20 cellular contexts compared by ENCODE assay signal in the genomic region with DNA sequence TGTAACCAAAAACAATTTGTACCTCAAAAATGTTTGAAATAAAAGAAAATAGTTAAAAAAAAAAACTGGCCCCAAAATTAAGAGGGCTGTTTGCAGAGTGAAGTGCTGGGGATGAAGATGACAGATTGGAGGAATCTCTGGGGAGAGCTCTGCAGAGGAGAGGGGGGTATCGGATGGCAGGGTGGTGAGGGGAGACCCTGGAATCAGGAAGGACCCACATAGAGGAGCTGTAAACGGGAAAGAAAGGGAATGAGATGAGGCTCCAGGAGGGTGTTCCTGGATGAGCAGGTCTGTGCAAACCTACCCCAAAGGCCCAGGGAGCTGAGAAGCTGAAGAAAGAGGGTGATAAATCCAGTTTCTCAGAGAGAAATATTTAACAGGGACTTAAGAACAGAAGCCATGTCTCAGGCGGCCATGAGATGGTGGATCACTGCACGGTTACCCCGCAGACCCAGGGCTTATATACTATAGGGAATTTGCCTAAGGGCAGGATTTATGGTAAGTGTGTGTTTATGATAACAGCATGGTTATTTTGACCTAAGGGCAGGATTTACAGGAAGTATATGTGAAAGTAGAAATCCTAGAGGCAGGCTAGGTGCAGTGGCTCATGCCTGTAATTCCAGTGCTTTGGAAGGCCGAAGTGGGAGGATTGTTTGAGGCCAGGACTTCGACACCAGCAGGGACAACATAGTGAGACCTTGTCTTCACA. TPM values are rescaled to one million over a fixed set of nuclear protein-coding genes. Genes with fewer than 3 reads are reported as not detected.
DNase-seq lines count a peak whose midpoint lies in the region; ATAC-seq, FAIRE-seq and TF ChIP-seq lines count a peak whose summit lies in the region.
"Had no signal": no experiment of that assay in that cellular context is flagged by ENCODE, and none has a peak within 500 bp of the region (broad histone marks: within the 10 kb centered on the region; RNA-seq: fewer than 3 reads in every experiment).

No MANE protein-coding gene starts in this region.

- DNase-seq in GM23338 (ENCODE audit: low spot score) (peak; percentile 9), SJCRH30 (peak; percentile 35 to 76), foreskin keratinocyte (no peak), smooth muscle cell (lab: John Stamatoyannopoulos, UW; ENCODE audit: unreplicated experiment) (no peak), mucosa of descending colon (no peak), HTR-8/SVneo (ENCODE audit: insufficient read length, low spot score) (no peak), SKM-1 treated with dmso at 0.1 percent for 144 hours (lab: John Stamatoyannopoulos, UW; ENCODE audit: unreplicated experiment) (no peak)
- DNase-seq: activated CD4-positive, CD25-positive, alpha-beta regulatory T cell treated with anti-CD3 and anti-CD28 coated beads, Interleukin-2, amount 50 U/mL, for 72 hours; activated naive CD8-positive, alpha-beta T cell treated with anti-CD3 and anti-CD28 coated beads, Interleukin-2, amount 10 ng/mL, durations not matched to agents 7 days and 5 days; Caco-2; NCI-H1092; NCI-H69; stomach; T-helper 9 cell had no signal

- no peaks in the 10 kb centered on the region for H3K36me3 ChIP-seq in GM23338 (ENCODE audit: insufficient read depth)
- no peaks in the 10 kb centered on the region for H3K36me3 ChIP-seq in SJCRH30
- no peaks in the 10 kb centered on the region for H3K36me3 ChIP-seq in smooth muscle cell (ENCODE audit: low read depth)
- no peaks in the 10 kb centered on the region for H3K36me3 ChIP-seq in mucosa of descending colon (ENCODE audit: low read depth)
- H3K36me3 ChIP-seq: cardiac muscle cell, neutrophil, stomach, vagina had no signal

- peaks cover 2% of the 10 kb centered on the region; the same call in 1 of the 3 replicates for H3K9me3 Mint-ChIP-seq in GM23338
- H3K9me3 Mint-ChIP-seq: activated naive CD8-positive, alpha-beta T cell treated with anti-CD3 and anti-CD28 coated beads, Interleukin-2, amount 10 ng/mL, durations not matched to agents 7 days and 5 days had no signal

- H3K4me3 ChIP-seq in GM23338 (0 out of 2 replicates have a peak overlapping the region, but pooled peaks have one; percentile 2), SJCRH30 (no peak overlapping the region), smooth muscle cell (no peak overlapping the region), mucosa of descending colon (no peak overlapping the region)
- H3K4me3 ChIP-seq: cardiac muscle cell, hepatocyte, stomach, vagina had no signal

- H3K27me3 ChIP-seq in GM23338 (ENCODE audit: insufficient read depth) (no peaks in the 10 kb centered on the region), SJCRH30 (no peaks in the 10 kb centered on the region), foreskin keratinocyte (no peaks in the 10 kb centered on the region), smooth muscle cell (ENCODE audit: low read depth) (no peaks in the 10 kb centered on the region)
- H3K27me3 ChIP-seq: cardiac muscle cell, hepatocyte, neutrophil, stomach, vagina had no signal

- H3F3A ChIP-seq in GM23338 (replicated peaks; ENCODE audit: low read depth) (no peaks in the 10 kb centered on the region), smooth muscle cell (ENCODE audit: low read depth) (no peaks in the 10 kb centered on the region)

- H3K4me3 Mint-ChIP-seq in GM23338 = no peak overlapping the region; the same call in 2 of the 3 replicates
- H3K4me3 Mint-ChIP-seq: activated naive CD8-positive, alpha-beta T cell treated with anti-CD3 and anti-CD28 coated beads, Interleukin-2, amount 10 ng/mL, durations not matched to agents 7 days and 5 days had no signal

- H3K9ac ChIP-seq in smooth muscle cell (ENCODE audit: low read depth) = no peak overlapping the region
- H3K9ac ChIP-seq: KMS-11 had no signal

- H3K4me1 ChIP-seq in GM23338 (ENCODE audit: insufficient read depth) (peaks cover 27% of the 10 kb centered on the region), SJCRH30 (peaks cover 37% of the 10 kb centered on the region), foreskin keratinocyte (peaks cover 15% of the 10 kb centered on the region), smooth muscle cell (ENCODE audit: low read depth) (peaks cover 5% of the 10 kb centered on the region), mucosa of descending colon (ENCODE audit: low read depth) (no peaks in the 10 kb centered on the region)
- H3K4me1 ChIP-seq: vagina had no signal

- no peaks in the 10 kb centered on the region for H4K20me1 ChIP-seq in GM23338 (replicated peaks; ENCODE audit: insufficient read depth)
- no peaks in the 10 kb centered on the region for H4K20me1 ChIP-seq in smooth muscle cell (ENCODE audit: low read depth)

- intact Hi-C loops in mucosa of descending colon (cut with DNase I, micrococcal nuclease) = no loop called here

- H3K27ac ChIP-seq in GM23338 (ENCODE audit: low read depth) (peak overlapping the region; percentile 6; the same call in 1 of the 2 replicates), SJCRH30 (no peak overlapping the region), foreskin keratinocyte (peak overlapping the region; percentile 49), smooth muscle cell (ENCODE audit: low read depth) (peak overlapping the region; percentile 59)
- H3K27ac ChIP-seq: cardiac muscle cell, hepatocyte, KMS-11, neutrophil, stomach, vagina had no signal

- peak overlapping the region; percentile 60; the same call in 1 of the 2 replicates for H2AFZ ChIP-seq in GM23338
- no peak overlapping the region for H2AFZ ChIP-seq in smooth muscle cell (ENCODE audit: low read depth)
- H2AFZ ChIP-seq: hepatocyte had no signal

- H3K36me3 Mint-ChIP-seq in GM23338 (ENCODE audit: low read depth) = no peaks in the 10 kb centered on the region
- H3K36me3 Mint-ChIP-seq: activated naive CD8-positive, alpha-beta T cell treated with anti-CD3 and anti-CD28 coated beads, Interleukin-2, amount 10 ng/mL, durations not matched to agents 7 days and 5 days had no signal

- peak overlapping the region; percentile 18 for H3K4me2 ChIP-seq in GM23338
- H3K4me2 ChIP-seq in smooth muscle cell = peak overlapping the region; percentile 13
- H3K4me2 ChIP-seq: hepatocyte, KMS-11 had no signal

- 79% methylated on average over 7 of the region's 7 CpGs for WGBS in smooth muscle cell (ENCODE audit: low lambda C conversion rate)

- no peaks in the 10 kb centered on the region; the same call in 1 of the 2 replicates for H3K9me3 ChIP-seq in SJCRH30 (replicated peaks)
- H3K9me3 ChIP-seq in smooth muscle cell (replicated peaks; ENCODE audit: low read depth) = no peaks in the 10 kb centered on the region
- no peaks in the 10 kb centered on the region for H3K9me3 ChIP-seq in mucosa of descending colon
- H3K9me3 ChIP-seq: Caco-2, neutrophil, stomach, vagina had no signal

- ATAC-seq in GM23338 = peak; percentile 71
- no peak for ATAC-seq in foreskin keratinocyte
- ATAC-seq in mucosa of descending colon = no peak

- H3K27ac Mint-ChIP-seq in GM23338 = peak overlapping the region; percentile 66; the same call in 1 of the 2 replicates
- H3K27ac Mint-ChIP-seq: activated naive CD8-positive, alpha-beta T cell treated with anti-CD3 and anti-CD28 coated beads, Interleukin-2, amount 10 ng/mL, durations not matched to agents 7 days and 5 days had no signal

- peaks cover 15% of the 10 kb centered on the region; the same call in 1 of the 2 replicates for H3K9me2 ChIP-seq in GM23338 (ENCODE audit: insufficient read depth)

- no peak for FAIRE-seq in HTR-8/SVneo (lab: Jason Lieb, UNC)
- FAIRE-seq: islet of Langerhans had no signal

- H3K4me1 Mint-ChIP-seq in GM23338 = peaks cover 33% of the 10 kb centered on the region

- H3K79me2 ChIP-seq in GM23338 (replicated peaks; ENCODE audit: insufficient read depth) (no peaks in the 10 kb centered on the region), smooth muscle cell (ENCODE audit: low read depth) (no peaks in the 10 kb centered on the region)
- H3K79me2 ChIP-seq: hepatocyte had no signal

- TF ChIP-seq CTCF in GM23338 (conservative IDR thresholded peaks at IDR 0.05; ENCODE audit: low read depth in 2 of 2) (no peak), foreskin keratinocyte (conservative IDR thresholded peaks at IDR 0.05) (no peak), smooth muscle cell (IDR thresholded peaks at IDR 0.05; ENCODE audit: borderline replicate concordance, insufficient read depth, poor library complexity, severe bottlenecking) (no peak), mucosa of descending colon (IDR thresholded peaks at IDR 0.05) (no peak)

- peaks cover 6% of the 10 kb centered on the region for H3K27me3 Mint-ChIP-seq in GM23338 (ENCODE audit: insufficient read depth, low read depth, poor library complexity)

RNA-seq across cellular contexts. Expression of a gene that starts 42.8 kb away (rescaled TPM):
- 0.74 and 0.94 TPM in 2 replicates for total RNA-seq in GM23338 (2014; rRNA removed; shearing (Covaris generic))
- polyA plus RNA-seq in GM23338 (2016; fragmentation: Nextera tagmentation; extraction: Ambion mirVana) = 0.91 and 1.6 TPM in 2 replicates
- 1.5 and 2.2 TPM in 2 replicates for total RNA-seq in SJCRH30 (2014; rRNA removed; shearing (Covaris generic))
- total RNA-seq in foreskin keratinocyte = 2.7 and 2.8 TPM in 2 replicates
- 2.0 TPM in 2 replicates for polyA plus RNA-seq in foreskin keratinocyte
- 3.4 TPM in 2 replicates for total RNA-seq in smooth muscle cell
- polyA plus RNA-seq in smooth muscle cell = 2.8 and 3.2 TPM in 2 replicates
- 10 to 100 TPM in 1 of 3 donors, 1 to 10 TPM in 2; 4.7 to 12.3 (median 5.0) TPM for total RNA-seq in mucosa of descending colon

Comparison
In these comparisons a context has a peak if more than half of its experiments do, and no peak if none do; other contexts are left out.
1. DNase-seq: peak in GM23338 (single experiment) and SJCRH30 (2 of 2); none in foreskin keratinocyte (0 of 2), smooth muscle cell (single experiment), mucosa of descending colon (0 of 3), HTR-8/SVneo (single experiment) and SKM-1 treated with dmso at 0.1 percent for 144 hours (single experiment).